Comparison of ENCODE assay signal across 18 cellular contexts in the genomic region with DNA sequence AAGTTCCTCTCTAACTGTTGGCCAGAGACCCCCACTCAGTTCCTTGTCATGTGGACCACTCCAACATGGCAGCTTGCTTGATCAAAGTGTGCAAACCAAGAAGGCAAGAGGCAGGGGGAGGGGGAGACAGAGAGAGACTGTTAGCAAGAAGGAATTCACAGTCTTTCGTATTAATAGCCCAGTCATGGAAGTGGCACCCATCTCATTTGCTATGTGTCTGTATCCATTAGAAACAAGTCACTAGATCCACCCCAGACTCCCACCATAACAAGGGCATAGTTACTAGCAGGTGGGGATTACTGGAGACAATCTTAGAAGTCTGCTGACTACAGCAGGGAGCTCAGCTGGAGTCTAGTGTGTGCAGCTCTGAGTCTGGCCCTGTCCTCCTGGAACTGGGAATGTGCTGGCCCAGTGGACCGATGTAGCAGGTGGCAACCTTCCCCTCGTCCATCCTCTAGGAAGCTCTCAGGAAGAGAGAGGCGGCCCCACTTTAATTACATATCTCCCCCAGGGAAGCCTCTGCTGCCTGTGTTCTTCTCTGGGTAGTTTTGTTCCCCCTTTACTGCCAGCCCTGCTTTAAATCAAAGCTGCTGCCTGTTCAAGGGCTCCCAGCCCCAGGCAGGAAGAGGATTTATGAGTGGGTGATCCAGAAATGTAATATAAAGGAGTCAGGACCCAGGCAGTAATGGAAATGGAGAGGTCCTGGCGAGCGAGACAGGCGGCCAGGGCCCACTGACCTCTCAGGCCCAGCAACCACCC.
"Had no signal": no experiment of that assay in that cellular context is flagged by ENCODE, and none has a peak within 500 bp of the region (broad histone marks: within the 10 kb centered on the region; RNA-seq: fewer than 3 reads in every experiment).

No MANE protein-coding gene starts in this region.

- H3K27ac Mint-ChIP-seq: activated T-helper 2 cell treated with anti-CD3 and anti-CD28 coated beads, Interferon-gamma antibody, Interleukin-2, Interleukin-4, amounts not matched to agents 10 μg/mL and 5 μg/mL and 100 μg/mL, durations not matched to agents 14 hours and 24 hours and 36 hours; naive thymus-derived CD8-positive, alpha-beta T cell; stimulated activated effector memory CD8-positive, alpha-beta T cell treated with anti-CD3 and anti-CD28 coated beads, Interleukin-12 subunit alpha, Interleukin-12 subunit beta, amount 100 ng/mL, for 72 hours; T-cell had no signal

- DNase-seq: activated naive CD4-positive, alpha-beta T cell treated with anti-CD3 and anti-CD28 coated beads, Interleukin-2, amount 50 U/mL, for 16 hours; activated T-cell treated with anti-CD3 and anti-CD28 coated beads, Interleukin-2, amount 50 U/mL, for 1 hour; naive thymus-derived CD8-positive, alpha-beta T cell; psoas muscle; stimulated activated CD4-positive, alpha-beta T cell treated with anti-CD3 and anti-CD28 coated beads, Interleukin-12 subunit alpha, Interleukin-12 subunit beta, amount 100 ng/mL, for 4 hours; stimulated activated CD4-positive, alpha-beta T cell treated with anti-CD3 and anti-CD28 coated beads, Interleukin-2, amount 100 ng/mL, for 24 hours; T-cell; T-helper 9 cell; upper lobe of right lung had no signal

- H3K4me1 Mint-ChIP-seq: naive thymus-derived CD8-positive, alpha-beta T cell; stimulated activated effector memory CD8-positive, alpha-beta T cell treated with anti-CD3 and anti-CD28 coated beads, Interleukin-12 subunit alpha, Interleukin-12 subunit beta, amount 100 ng/mL, for 72 hours; T-cell had no signal

- H3K9me3 Mint-ChIP-seq: activated T-helper 2 cell treated with anti-CD3 and anti-CD28 coated beads, Interferon-gamma antibody, Interleukin-2, Interleukin-4, amounts not matched to agents 10 μg/mL and 5 μg/mL and 100 μg/mL, durations not matched to agents 14 hours and 24 hours and 36 hours; T-cell had no signal

- H3K9me3 ChIP-seq: psoas muscle, thoracic aorta, upper lobe of right lung had no signal

- ATAC-seq: activated CD4-positive, CD25-positive, alpha-beta regulatory T cell treated with anti-CD3 and anti-CD28 coated beads, Interleukin-2, amount 50 U/mL, for 24 hours; naive thymus-derived CD8-positive, alpha-beta T cell; psoas muscle; sciatic nerve; T-cell; upper lobe of right lung had no signal

- H3K27ac ChIP-seq: cardiac muscle cell, hepatocyte, psoas muscle, thoracic aorta, upper lobe of right lung had no signal

- H3K4me3 Mint-ChIP-seq: naive thymus-derived CD8-positive, alpha-beta T cell; stimulated activated effector memory CD8-positive, alpha-beta T cell treated with anti-CD3 and anti-CD28 coated beads, Interleukin-12 subunit alpha, Interleukin-12 subunit beta, amount 100 ng/mL, for 72 hours; T-cell had no signal

- H3K4me1 ChIP-seq: psoas muscle, upper lobe of right lung had no signal

- FAIRE-seq: astrocyte, keratinocyte had no signal

- H3K36me3 ChIP-seq: cardiac muscle cell, thoracic aorta, upper lobe of right lung had no signal

- H3K36me3 Mint-ChIP-seq: naive thymus-derived CD8-positive, alpha-beta T cell; stimulated activated effector memory CD8-positive, alpha-beta T cell treated with anti-CD3 and anti-CD28 coated beads, Interleukin-12 subunit alpha, Interleukin-12 subunit beta, amount 100 ng/mL, for 72 hours; T-cell had no signal

- H3K27me3 ChIP-seq: cardiac muscle cell, upper lobe of right lung had no signal

- H3K4me3 ChIP-seq: cardiac muscle cell, hepatocyte, psoas muscle, thoracic aorta, upper lobe of right lung had no signal
